Comparison of ENCODE assay signal across 1 cellular context in genomic region chr10:93181929-93182327, GRCh38.
TF ChIP-seq lines count a peak whose summit lies in the region.

No MANE protein-coding gene starts in this region.

TF ChIP-seq in GM23338, 12 proteins besides CTCF, POLR2A, EP300 and RAD21 (continued from another document):
- TF ChIP-seq REST (IDR thresholded peaks at IDR 0.05; ENCODE audit: unreplicated experiment) (no peak), EZH2phosphoT487 (IDR thresholded peaks at IDR 0.05; ENCODE audit: unreplicated experiment) (no peak), POLR2AphosphoS5 (IDR thresholded peaks at IDR 0.05; ENCODE audit: low read depth) (no peak), ZNF462 (CRISPR knock-in tag; IDR thresholded peaks at IDR 0.05) (no peak), ZNF114 (CRISPR knock-in tag; IDR thresholded peaks at IDR 0.05) (no peak), CREB1 (CRISPR knock-in tag; IDR thresholded peaks at IDR 0.05; ENCODE audit: low read depth) (no peak), EZH2 (IDR thresholded peaks at IDR 0.05; ENCODE audit: low read depth, unreplicated experiment) (no peak), NANOG (IDR thresholded peaks at IDR 0.05; ENCODE audit: borderline replicate concordance) (no peak)
